Comparison of ENCODE assay signal across 22 cellular contexts in the genomic region with DNA sequence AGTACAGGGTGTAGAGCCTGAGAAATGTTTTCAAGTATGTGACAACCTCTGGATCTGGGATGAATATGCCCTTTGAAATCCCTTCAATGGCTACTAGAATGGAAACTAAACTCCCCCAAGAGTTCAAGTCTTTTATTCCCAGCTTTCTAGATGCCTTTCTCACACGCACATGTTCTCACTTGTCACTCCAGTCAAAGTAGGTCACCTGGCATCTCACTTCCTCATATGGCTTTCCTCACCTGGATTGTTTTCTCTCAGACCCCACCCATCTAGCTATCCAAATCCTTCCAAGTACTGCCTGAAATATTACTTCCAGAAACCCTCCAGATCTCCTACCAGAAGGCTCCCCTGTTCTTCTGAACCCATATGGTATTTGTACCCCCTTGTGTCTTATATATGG.
DNase-seq lines count a peak whose midpoint lies in the region; ATAC-seq and TF ChIP-seq lines count a peak whose summit lies in the region.
"Had no signal": no experiment of that assay in that cellular context is flagged by ENCODE, and none has a peak within 500 bp of the region (broad histone marks: within the 10 kb centered on the region; RNA-seq: fewer than 3 reads in every experiment).

No MANE protein-coding gene starts in this region.

- H3K27me3 Mint-ChIP-seq in effector memory CD8-positive, alpha-beta T cell: peaks cover 0 to 7% of the 10 kb centered on the region in 2 donors
- H3K27me3 Mint-ChIP-seq: CD4-positive, alpha-beta T cell had no signal

- TF ChIP-seq CTCF in foreskin keratinocyte (conservative IDR thresholded peaks at IDR 0.05): no peak

- POLR2A ChIA-PET in HEK293T (lab: Yijun Ruan, JAX): no interaction called here

- no peaks in the 10 kb centered on the region for H3K4me1 Mint-ChIP-seq in effector memory CD8-positive, alpha-beta T cell (ENCODE audit: low read depth in 2 of 2)

- no peak overlapping the region for H3K4me3 Mint-ChIP-seq in effector memory CD8-positive, alpha-beta T cell
- H3K4me3 Mint-ChIP-seq: CD4-positive, alpha-beta T cell had no signal

- no peaks in the 10 kb centered on the region for H3K36me3 Mint-ChIP-seq in effector memory CD8-positive, alpha-beta T cell (ENCODE audit: insufficient read depth)

- peaks cover 9% of the 10 kb centered on the region for H3K4me1 ChIP-seq in foreskin keratinocyte
- H3K4me1 ChIP-seq: SJSA1 had no signal

- CTCF ChIA-PET in HEK293T (lab: Yijun Ruan, JAX): no interaction called here

- peak; percentile 28 for ATAC-seq in foreskin keratinocyte
- ATAC-seq in effector memory CD8-positive, alpha-beta T cell (replicated peaks): no peak
- ATAC-seq: A549, HepG2, Right ventricle myocardium inferior had no signal

- H3K27ac ChIP-seq in foreskin keratinocyte: no peak overlapping the region
- H3K27ac ChIP-seq: A549; BLaER1 treated with 17β-estradiol and CSF1 and Interleukin-3, amounts not matched to agents 10 nM and 100 nM; HL-60; PC-9; SJSA1 had no signal

- no peak overlapping the region for H3K27ac Mint-ChIP-seq in effector memory CD8-positive, alpha-beta T cell
- H3K27ac Mint-ChIP-seq: CD4-positive, alpha-beta T cell had no signal

- peaks cover 14 to 18% of the 10 kb centered on the region in 2 donors for H3K9me3 Mint-ChIP-seq in effector memory CD8-positive, alpha-beta T cell

- H3K27me3 ChIP-seq in foreskin keratinocyte: no peaks in the 10 kb centered on the region
- H3K27me3 ChIP-seq: BLaER1 treated with 17β-estradiol and CSF1 and Interleukin-3, amounts not matched to agents 10 nM and 100 nM; SJSA1 had no signal

- DNase-seq in NCI-H510A treated with DMSO at 0.1 percent for 48 hours (lab: John Stamatoyannopoulos, UW) (peak; percentile 7), NCI-H510A (lab: John Stamatoyannopoulos, UW) (no peak), NCI-H526 (lab: John Stamatoyannopoulos, UW) (peak; percentile 62 to 69), foreskin keratinocyte (peak; percentile 28 to 55), SIG-M5 (lab: John Stamatoyannopoulos, UW) (no peak), HEK293T (ENCODE audit: extremely low spot score) (no peak)
- DNase-seq in effector memory CD8-positive, alpha-beta T cell: no peak
- DNase-seq: AML-193; CD4-positive, alpha-beta T cell; DMS79 treated with DMSO at 0.1 percent for 48 hours; GF-D8; NCI-H1092; NCI-H1417 treated with DMSO at 0.1 percent for 48 hours; NCI-H1694 treated with DMSO at 0.1 percent for 48 hours; NCI-H2081; PC-9 had no signal

TF ChIP-seq in HEK293T, 16 proteins besides CTCF, POLR2A, EP300 and RAD21:
- TF ChIP-seq, protein P1, sequence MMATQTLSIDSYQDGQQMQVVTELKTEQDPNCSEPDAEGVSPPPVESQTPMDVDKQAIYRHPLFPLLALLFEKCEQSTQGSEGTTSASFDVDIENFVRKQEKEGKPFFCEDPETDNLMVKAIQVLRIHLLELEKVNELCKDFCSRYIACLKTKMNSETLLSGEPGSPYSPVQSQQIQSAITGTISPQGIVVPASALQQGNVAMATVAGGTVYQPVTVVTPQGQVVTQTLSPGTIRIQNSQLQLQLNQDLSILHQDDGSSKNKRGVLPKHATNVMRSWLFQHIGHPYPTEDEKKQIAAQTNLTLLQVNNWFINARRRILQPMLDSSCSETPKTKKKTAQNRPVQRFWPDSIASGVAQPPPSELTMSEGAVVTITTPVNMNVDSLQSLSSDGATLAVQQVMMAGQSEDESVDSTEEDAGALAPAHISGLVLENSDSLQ (IDR thresholded peaks at IDR 0.05): no peak
- TF ChIP-seq BHLHE40 (IDR thresholded peaks at IDR 0.05; ENCODE audit: borderline replicate concordance) (no peak), ZNF384 (IDR thresholded peaks at IDR 0.05) (no peak)

Comparison
In these comparisons a context has a peak if more than half of its experiments do, and no peak if none do; other contexts are left out.
1. DNase-seq: peak in NCI-H510A treated with DMSO at 0.1 percent for 48 hours (single experiment), NCI-H526 (2 of 2) and foreskin keratinocyte (2 of 2); none in NCI-H510A (single experiment), SIG-M5 (single experiment), HEK293T (single experiment) and effector memory CD8-positive, alpha-beta T cell (0 of 3).